ENCODE assay signal across 1 cellular context in the genomic region with DNA sequence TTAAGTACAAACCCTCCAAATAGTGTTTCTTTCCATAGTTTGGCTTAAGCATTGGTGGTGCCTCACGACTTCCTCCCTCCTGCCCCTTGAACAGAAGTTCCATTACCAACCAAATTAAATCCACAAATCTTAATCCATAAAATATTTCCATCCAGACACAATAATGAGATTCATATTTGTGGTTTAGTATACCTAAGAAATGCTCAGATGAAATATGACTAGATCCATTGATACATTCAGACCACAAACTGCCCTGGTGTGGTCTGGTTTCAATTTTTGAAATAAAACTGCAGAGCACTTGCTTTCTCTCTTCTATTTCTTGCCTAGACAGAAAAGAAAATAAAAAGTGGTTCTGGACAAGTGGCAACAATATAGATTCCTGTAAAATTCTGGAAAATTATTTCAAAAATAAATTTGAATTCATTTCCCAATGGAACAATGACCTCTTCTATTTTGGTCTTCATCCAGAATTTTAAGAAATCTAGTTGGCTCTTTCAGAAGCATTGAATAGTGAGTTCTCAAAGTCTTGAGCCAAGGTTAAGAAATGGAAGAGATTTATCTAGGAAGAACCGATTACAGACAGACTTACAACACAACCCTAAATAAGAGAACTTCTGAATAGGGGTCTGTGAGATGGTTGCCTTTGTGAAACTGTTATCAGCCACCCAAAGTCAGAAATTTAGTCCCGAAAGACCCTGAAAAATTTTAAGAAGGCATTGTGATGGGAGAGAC.
A peak's percentile ranks its signal among the peaks of the same experiment; 100 is the strongest.
TF ChIP-seq lines count a peak whose summit lies in the region.

No MANE protein-coding gene starts in this region.

TF ChIP-seq in SK-N-SH, 30 proteins besides CTCF, POLR2A, EP300 and RAD21 (continued from another document):
- no peak for TF ChIP-seq REST (IDR thresholded peaks at IDR 0.05; ENCODE audit: low read depth, low read length)
- TF ChIP-seq MEF2A (IDR thresholded peaks at IDR 0.05; ENCODE audit: borderline replicate concordance, low read depth): no peak; the same call in 1 of the 2 replicates
- TF ChIP-seq IRF3 (IDR thresholded peaks at IDR 0.05; ENCODE audit: low read depth, low read length): no peak
- TF ChIP-seq TEAD4 (IDR thresholded peaks at IDR 0.05; ENCODE audit: borderline replicate concordance, insufficient read depth): peak; percentile 85
- TF ChIP-seq GABPA (IDR thresholded peaks at IDR 0.05; ENCODE audit: low read depth): no peak
- TF ChIP-seq, protein P1, sequence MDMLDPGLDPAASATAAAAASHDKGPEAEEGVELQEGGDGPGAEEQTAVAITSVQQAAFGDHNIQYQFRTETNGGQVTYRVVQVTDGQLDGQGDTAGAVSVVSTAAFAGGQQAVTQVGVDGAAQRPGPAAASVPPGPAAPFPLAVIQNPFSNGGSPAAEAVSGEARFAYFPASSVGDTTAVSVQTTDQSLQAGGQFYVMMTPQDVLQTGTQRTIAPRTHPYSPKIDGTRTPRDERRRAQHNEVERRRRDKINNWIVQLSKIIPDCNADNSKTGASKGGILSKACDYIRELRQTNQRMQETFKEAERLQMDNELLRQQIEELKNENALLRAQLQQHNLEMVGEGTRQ (IDR thresholded peaks at IDR 0.05; ENCODE audit: borderline replicate concordance, low read depth, low read length): no peak
- no peak for TF ChIP-seq YY1 (IDR thresholded peaks at IDR 0.05; ENCODE audit: low read depth)
- no peak for TF ChIP-seq NRF1 (IDR thresholded peaks at IDR 0.05; ENCODE audit: low read depth, low read length)
- TF ChIP-seq CHD2 (IDR thresholded peaks at IDR 0.05; ENCODE audit: low read length, partially characterized antibody): no peak
- TF ChIP-seq SIN3A (IDR thresholded peaks at IDR 0.05; ENCODE audit: borderline replicate concordance, low read depth, low read length): 0 out of 2 replicates have a peak, but pooled peaks have one; percentile 17
- no peak for TF ChIP-seq TAF1 (IDR thresholded peaks at IDR 0.05; ENCODE audit: borderline replicate concordance, low read depth, low read length)
- TF ChIP-seq POLR2AphosphoS5 (IDR thresholded peaks at IDR 0.05; ENCODE audit: low read depth, low read length): peak; percentile 72
- TF ChIP-seq FOXJ3 (CRISPR knock-in tag; IDR thresholded peaks at IDR 0.05): no peak
- TF ChIP-seq RFX5 (IDR thresholded peaks at IDR 0.05; ENCODE audit: low read length): no peak
- TF ChIP-seq JUND (IDR thresholded peaks at IDR 0.05): peak; percentile 86
- peak; percentile 31; the same call in 1 of the 2 replicates for TF ChIP-seq RXRA (IDR thresholded peaks at IDR 0.05; ENCODE audit: borderline replicate concordance, low read depth)
- TF ChIP-seq, protein P2, sequence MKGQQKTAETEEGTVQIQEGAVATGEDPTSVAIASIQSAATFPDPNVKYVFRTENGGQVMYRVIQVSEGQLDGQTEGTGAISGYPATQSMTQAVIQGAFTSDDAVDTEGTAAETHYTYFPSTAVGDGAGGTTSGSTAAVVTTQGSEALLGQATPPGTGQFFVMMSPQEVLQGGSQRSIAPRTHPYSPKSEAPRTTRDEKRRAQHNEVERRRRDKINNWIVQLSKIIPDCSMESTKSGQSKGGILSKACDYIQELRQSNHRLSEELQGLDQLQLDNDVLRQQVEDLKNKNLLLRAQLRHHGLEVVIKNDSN (IDR thresholded peaks at IDR 0.05; ENCODE audit: borderline replicate concordance, low read depth): no peak
- TF ChIP-seq FOXM1 (IDR thresholded peaks at IDR 0.05; ENCODE audit: low read depth): peak; percentile 83
- TF ChIP-seq, protein P3, sequence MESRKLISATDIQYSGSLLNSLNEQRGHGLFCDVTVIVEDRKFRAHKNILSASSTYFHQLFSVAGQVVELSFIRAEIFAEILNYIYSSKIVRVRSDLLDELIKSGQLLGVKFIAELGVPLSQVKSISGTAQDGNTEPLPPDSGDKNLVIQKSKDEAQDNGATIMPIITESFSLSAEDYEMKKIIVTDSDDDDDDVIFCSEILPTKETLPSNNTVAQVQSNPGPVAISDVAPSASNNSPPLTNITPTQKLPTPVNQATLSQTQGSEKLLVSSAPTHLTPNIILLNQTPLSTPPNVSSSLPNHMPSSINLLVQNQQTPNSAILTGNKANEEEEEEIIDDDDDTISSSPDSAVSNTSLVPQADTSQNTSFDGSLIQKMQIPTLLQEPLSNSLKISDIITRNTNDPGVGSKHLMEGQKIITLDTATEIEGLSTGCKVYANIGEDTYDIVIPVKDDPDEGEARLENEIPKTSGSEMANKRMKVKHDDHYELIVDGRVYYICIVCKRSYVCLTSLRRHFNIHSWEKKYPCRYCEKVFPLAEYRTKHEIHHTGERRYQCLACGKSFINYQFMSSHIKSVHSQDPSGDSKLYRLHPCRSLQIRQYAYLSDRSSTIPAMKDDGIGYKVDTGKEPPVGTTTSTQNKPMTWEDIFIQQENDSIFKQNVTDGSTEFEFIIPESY (IDR thresholded peaks at IDR 0.05; ENCODE audit: borderline replicate concordance, low read depth): peak; percentile 80; the same call in 1 of the 2 replicates
- TF ChIP-seq FOSL2 (IDR thresholded peaks at IDR 0.05; ENCODE audit: borderline replicate concordance, low read depth): peak; percentile 52
- no peak for TF ChIP-seq SMC3 (IDR thresholded peaks at IDR 0.05; ENCODE audit: low read depth, low read length)
- TF ChIP-seq EZH2phosphoT487 (IDR thresholded peaks at IDR 0.05; ENCODE audit: borderline replicate concordance, low read depth): no peak
- TF ChIP-seq, protein P4, sequence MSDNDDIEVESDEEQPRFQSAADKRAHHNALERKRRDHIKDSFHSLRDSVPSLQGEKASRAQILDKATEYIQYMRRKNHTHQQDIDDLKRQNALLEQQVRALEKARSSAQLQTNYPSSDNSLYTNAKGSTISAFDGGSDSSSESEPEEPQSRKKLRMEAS (IDR thresholded peaks at IDR 0.05; ENCODE audit: low read depth): peak; percentile 25; the same call in 1 of the 2 replicates
- TF ChIP-seq NFIC (IDR thresholded peaks at IDR 0.05; ENCODE audit: borderline replicate concordance): peak; percentile 86
- no peak for TF ChIP-seq GATA2 (CRISPR knock-in tag; IDR thresholded peaks at IDR 0.05)
